In the genomic region with DNA sequence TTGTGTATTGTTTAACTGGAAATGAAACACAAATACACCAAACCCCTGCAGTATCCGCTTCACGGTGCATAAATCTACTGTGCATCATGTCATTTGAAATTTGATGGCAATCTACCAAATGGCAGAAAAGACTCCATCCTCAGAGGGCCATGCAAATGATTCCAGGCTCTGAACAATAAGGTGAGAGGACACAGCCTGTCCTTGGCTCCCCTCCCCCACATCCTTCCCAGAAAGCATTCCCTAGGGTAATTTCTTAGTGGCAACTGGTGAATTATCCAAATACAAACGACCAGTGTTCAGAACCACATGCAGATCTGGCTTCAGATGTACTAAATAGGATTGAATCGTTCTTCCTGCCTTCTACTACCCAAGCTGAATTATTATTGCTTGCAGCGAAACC, we compare ENCODE assay signal across 17 cellular contexts.
DNase-seq lines count a peak whose midpoint lies in the region; ATAC-seq and TF ChIP-seq lines count a peak whose summit lies in the region.
"Had no signal": no experiment of that assay in that cellular context is flagged by ENCODE, and none has a peak within 500 bp of the region (broad histone marks: within the 10 kb centered on the region; RNA-seq: fewer than 3 reads in every experiment).

No MANE protein-coding gene starts in this region.

- no peak overlapping the region for H3K27ac ChIP-seq in iPS DF 6.9 (ENCODE audit: low read length)
- no peak overlapping the region for H3K27ac ChIP-seq in breast epithelium
- H3K27ac ChIP-seq: upper lobe of right lung had no signal

- H3K4me3 ChIP-seq in iPS DF 6.9 (ENCODE audit: low read length) (no peak overlapping the region), breast epithelium (no peak overlapping the region)
- H3K4me3 ChIP-seq: upper lobe of right lung had no signal

- H3K9me3 ChIP-seq in iPS DF 6.9 (ENCODE audit: control insufficient read depth, insufficient read depth, low read length) (no peaks in the 10 kb centered on the region), breast epithelium (no peaks in the 10 kb centered on the region)
- H3K9me3 ChIP-seq: upper lobe of right lung had no signal

- H3K27me3 ChIP-seq in iPS DF 6.9 (ENCODE audit: control insufficient read depth, insufficient read depth, low read length) (no peaks in the 10 kb centered on the region), breast epithelium (no peaks in the 10 kb centered on the region)
- H3K27me3 ChIP-seq: upper lobe of right lung had no signal

- peaks cover 4% of the 10 kb centered on the region; the same call in 1 of the 2 replicates for H3K4me1 ChIP-seq in iPS DF 6.9 (ENCODE audit: control insufficient read depth, insufficient read depth, low read length)
- H3K4me1 ChIP-seq in breast epithelium = no peaks in the 10 kb centered on the region
- H3K4me1 ChIP-seq: upper lobe of right lung had no signal

- no peak for TF ChIP-seq CTCF in breast epithelium (IDR thresholded peaks at IDR 0.05)

- H3K36me3 ChIP-seq in iPS DF 6.9 (ENCODE audit: control insufficient read depth, insufficient read depth, low read length) (no peaks in the 10 kb centered on the region), breast epithelium (no peaks in the 10 kb centered on the region)
- H3K36me3 ChIP-seq: upper lobe of right lung had no signal

- no peak for TF ChIP-seq POLR2A in breast epithelium (IDR thresholded peaks at IDR 0.05)

- whole genome bisulfite sequencing in iPS DF 6.9 (ENCODE audit: insufficient coverage, insufficient read length) = no CpG with 5 or more reads among the region's 5 CpGs

- DNase-seq in COLO829 (ENCODE audit: low spot score) (peak; percentile 6), M059J (ENCODE audit: low read depth) (peak; percentile 9), NCI-H748 (lab: John Stamatoyannopoulos, UW; ENCODE audit: unreplicated experiment) (peak; percentile 99), iPS DF 6.9 (ENCODE audit: low read depth, low spot score) (peak; percentile 31), breast epithelium (ENCODE audit: low spot score in 2 of 2) (no peak), NOMO-1 treated with dmso at 0.1 percent for 144 hours (lab: John Stamatoyannopoulos, UW; ENCODE audit: unreplicated experiment) (no peak)
- DNase-seq: activated CD4-positive, alpha-beta T cell treated with anti-CD3 and anti-CD28 coated beads for 1 hour; activated naive CD8-positive, alpha-beta T cell treated with anti-CD3 and anti-CD28 coated beads for 36 hours; HCEC 1CT; left colon; naive B cell; PC-3; stimulated activated CD4-positive, alpha-beta T cell treated with anti-CD3 and anti-CD28 coated beads, Interleukin-2, amount 100 ng/mL, for 48 hours; T-cell; upper lobe of right lung had no signal

- ATAC-seq in HG03045 (IDR thresholded peaks at IDR 0.05; ENCODE audit: unreplicated experiment) = no peak
- ATAC-seq in HG03135 (IDR thresholded peaks at IDR 0.05; ENCODE audit: unreplicated experiment) = no peak
- ATAC-seq: left colon, PC-3, T-cell had no signal

- intact Hi-C loops in breast epithelium (cut with DNase I; ENCODE audit: low total_unique reads) = no loop called here

Comparison
In these comparisons a context has a peak if more than half of its experiments do, and no peak if none do; other contexts are left out.
1. DNase-seq: peak in COLO829 (single experiment), M059J (single experiment), NCI-H748 (single experiment) and iPS DF 6.9 (single experiment); none in breast epithelium (0 of 2) and NOMO-1 treated with dmso at 0.1 percent for 144 hours (single experiment).